In genomic region chr7:128396357-128396756, GRCh38 we compare ENCODE assay signal across 32 cellular contexts. TPM values are rescaled to one million over a fixed set of nuclear protein-coding genes. Genes with fewer than 3 reads are reported as not detected.
"Had no signal": no experiment of that assay in that cellular context is flagged by ENCODE, and none has a peak within 500 bp of the region (broad histone marks: within the 10 kb centered on the region; RNA-seq: fewer than 3 reads in every experiment).

No MANE protein-coding gene starts in this region.

- H3K9me3 Mint-ChIP-seq: activated B cell treated with CpG ODN at 0.5 μM for 24 hours; activated CD8-positive, alpha-beta T cell treated with anti-CD3 and anti-CD28 coated beads for 36 hours; activated T-cell treated with anti-CD3 and anti-CD28 coated beads, Interleukin-2, amount 50 U/mL, for 4 hours; activated T-helper 17 cell treated with anti-CD3 and anti-CD28 coated beads, Interleukin-2, amount 50 U/mL, for 72 hours; central memory CD8-positive, alpha-beta T cell; T-helper 2 cell treated with Interferon-gamma antibody and Interleukin-4, amounts not matched to agents 5 μg/mL and 100 μg/mL, for 36 hours had no signal

- H3K27me3 Mint-ChIP-seq: activated B cell treated with CpG ODN at 0.5 μM for 24 hours; activated CD8-positive, alpha-beta T cell treated with anti-CD3 and anti-CD28 coated beads for 36 hours; activated naive CD8-positive, alpha-beta T cell; activated T-helper 17 cell treated with anti-CD3 and anti-CD28 coated beads, Interleukin-2, amount 50 U/mL, for 72 hours; central memory CD8-positive, alpha-beta T cell; T-helper 17 cell had no signal

- H3K4me1 Mint-ChIP-seq: activated B cell treated with CpG ODN at 0.5 μM for 24 hours; central memory CD8-positive, alpha-beta T cell had no signal

- H3K27ac Mint-ChIP-seq: activated B cell treated with CpG ODN at 0.5 μM for 24 hours; activated CD8-positive, alpha-beta T cell treated with anti-CD3 and anti-CD28 coated beads for 36 hours; activated naive CD8-positive, alpha-beta T cell; activated T-helper 17 cell treated with anti-CD3 and anti-CD28 coated beads, Interleukin-2, amount 50 U/mL, for 72 hours; T-helper 17 cell; T-helper 2 cell treated with Interferon-gamma antibody and Interleukin-4, amounts not matched to agents 5 μg/mL and 100 μg/mL, for 36 hours had no signal

- DNase-seq: activated B cell treated with CpG ODN at 0.5 μM for 24 hours; activated CD4-positive, alpha-beta T cell treated with anti-CD3 and anti-CD28 coated beads for 48 hours; activated CD4-positive, alpha-beta T cell treated with anti-CD3 and anti-CD28 coated beads, Interleukin-2, amount 50 U/mL, for 1 hour; activated CD4-positive, alpha-beta T cell treated with anti-CD3 and anti-CD28 coated beads, Interleukin-2, amount 50 U/mL, for 48 hours; activated CD8-positive, alpha-beta memory T cell treated with anti-CD3 and anti-CD28 coated beads for 24 hours; activated CD8-positive, alpha-beta T cell treated with anti-CD3 and anti-CD28 coated beads for 36 hours; activated effector memory CD4-positive, alpha-beta T cell treated with Interleukin-2 at 50 U/mL for 16 hours; activated gamma-delta T cell treated with Interleukin-2 at 50 U/mL for 16 hours; activated naive CD4-positive, alpha-beta T cell treated with anti-CD3 and anti-CD28 coated beads, Interleukin-2, amount 50 U/mL, for 16 hours; activated naive CD4-positive, alpha-beta T cell treated with Interleukin-2 at 50 U/mL for 16 hours; activated T-cell treated with anti-CD3 and anti-CD28 coated beads, Interleukin-2, amount 50 U/mL, for 4 hours; amniotic stem cell; anterior cingulate cortex; brain microvascular endothelial cell; colonic mucosa; effector CD8-positive, alpha-beta T cell; esophagus squamous epithelium; foreskin melanocyte; head of caudate nucleus; T-helper 1 cell; T-helper 17 cell; T1000; WERI-Rb-1 had no signal

- ATAC-seq: activated CD4-positive, CD25-positive, alpha-beta regulatory T cell treated with anti-CD3 and anti-CD28 coated beads, Interleukin-2, amount 50 U/mL, for 24 hours; activated CD8-positive, alpha-beta T cell treated with anti-CD3 and anti-CD28 coated beads for 36 hours; activated T-cell treated with anti-CD3 and anti-CD28 coated beads, Interleukin-2, amount 50 U/mL, for 4 hours; activated T-helper 17 cell treated with anti-CD3 and anti-CD28 coated beads, Interleukin-2, amount 50 U/mL, for 72 hours; gastroesophageal sphincter; T-helper 17 cell had no signal

- H3K4me3 Mint-ChIP-seq: activated B cell treated with CpG ODN at 0.5 μM for 24 hours; activated CD8-positive, alpha-beta T cell treated with anti-CD3 and anti-CD28 coated beads for 36 hours; activated naive CD8-positive, alpha-beta T cell; activated T-cell treated with anti-CD3 and anti-CD28 coated beads, Interleukin-2, amount 50 U/mL, for 4 hours; activated T-helper 17 cell treated with anti-CD3 and anti-CD28 coated beads, Interleukin-2, amount 50 U/mL, for 72 hours; central memory CD8-positive, alpha-beta T cell; T-helper 17 cell; T-helper 2 cell treated with Interferon-gamma antibody and Interleukin-4, amounts not matched to agents 5 μg/mL and 100 μg/mL, for 36 hours had no signal

RNA-seq across cellular contexts. Expression of gene PRRT4, which starts 34.9 kb away (rescaled TPM):
- total RNA-seq: activated B cell treated with CpG ODN at 0.5 μM for 24 hours, dermis microvascular lymphatic vessel endothelial cell, endothelial cell of umbilical vein, fibroblast of villous mesenchyme had no signal
